8 cellular contexts compared by ENCODE assay signal in genomic region chr3:196638922-196639516, GRCh38. TPM values are rescaled to one million over a fixed set of nuclear protein-coding genes. Genes with fewer than 3 reads are reported as not detected.
DNase-seq lines count a peak whose midpoint lies in the region; ATAC-seq, FAIRE-seq and TF ChIP-seq lines count a peak whose summit lies in the region.

No MANE protein-coding gene starts in this region.

- peak overlapping the region; percentile 78 for H3K27ac ChIP-seq in K562 (ENCODE audit: extremely low read depth, low read depth, low read length)
- peak overlapping the region; percentile 86 for H3K27ac ChIP-seq in lower lobe of right lung
- H3K27ac ChIP-seq in vagina = peak overlapping the region; percentile 55

- no peak for TF ChIP-seq POLR2A in K562 (conservative IDR thresholded peaks at IDR 0.05)
- TF ChIP-seq POLR2A in vagina (IDR thresholded peaks at IDR 0.05) = no peak

- in situ Hi-C loops in K562 (cut with MboI) = no loop called here

- H3K4me1 ChIP-seq in K562 (replicated peaks in 1 of 2; ENCODE audit: control insufficient read depth in 2 of 2, insufficient read depth in 2 of 2, low read length in 2 of 2) (peaks cover 33 to 37% of the 10 kb centered on the region in 2 experiments), lower lobe of right lung (peaks cover 48% of the 10 kb centered on the region), vagina (peaks cover 16% of the 10 kb centered on the region)

- H3K36me3 ChIP-seq in K562 (ENCODE audit: control insufficient read depth, insufficient read depth, low read length) = peaks cover 14% of the 10 kb centered on the region; the same call in 2 of the 3 replicates
- H3K36me3 ChIP-seq in lower lobe of right lung = no peaks in the 10 kb centered on the region
- no peaks in the 10 kb centered on the region for H3K36me3 ChIP-seq in vagina

- CTCF ChIA-PET in K562 (lab: Yijun Ruan, JAX; ENCODE audit: low intra/inter-chr PET ratio) = no interaction called here

- 41% methylated on average over 19 of the region's 19 CpGs for WGBS in K562 (ENCODE audit: insufficient coverage, low coverage, missing lambda C conversion rate)

- H2AFZ ChIP-seq in K562 (ENCODE audit: low read depth, low read length) = peak overlapping the region; percentile 96

- peak overlapping the region; percentile 81 for H3K4me2 ChIP-seq in K562 (ENCODE audit: insufficient read depth, low read length)

- TSS peak; percentile 91 for BruUV-seq in K562 (replicated peaks; lab: Mats Ljungman, UMichigan)

- no peaks in the 10 kb centered on the region for H4K20me1 ChIP-seq in K562 (replicated peaks; ENCODE audit: control insufficient read depth, insufficient read depth, low read length)

- H3K9ac ChIP-seq in K562 (ENCODE audit: insufficient read depth in 1 of 2, low read depth in 2 of 2, low read length in 2 of 2) = peak overlapping the region; percentile 67 to 93

- POLR2A ChIA-PET in K562 (lab: Yijun Ruan, JAX) = interaction anchor here (0.6 to 1.3 kb wide), 3 partner anchors 11 to 33 kb away, joined by 3 to 6 read pairs (median 4); no protein-coding TSS in a partner anchor

- ATAC-seq in K562 (peak; percentile 57; the same call in 2 of the 3 replicates), lower lobe of right lung (peak; percentile 22 to 23)

- no peaks in the 10 kb centered on the region for H3K9me1 ChIP-seq in K562 (ENCODE audit: control insufficient read depth, insufficient read depth, low read length)

- no peak for TF ChIP-seq EP300 in K562 (IDR thresholded peaks at IDR 0.05; ENCODE audit: low read length)

- TF ChIP-seq RAD21 in K562 (CRISPR knock-in tag; conservative IDR thresholded peaks at IDR 0.05 in 1 of 2, IDR thresholded peaks at IDR 0.05 in 1 of 2) = no peak

- TF ChIP-seq CTCF in GM12864 (IDR thresholded peaks at IDR 0.05; ENCODE audit: low read depth, low read length, missing control alignments) (no peak), K562 (IDR thresholded peaks at IDR 0.05 in 2 of 3, conservative IDR thresholded peaks at IDR 0.05 in 1 of 3; ENCODE audit: insufficient read depth in 2 of 3, low read depth in 1 of 3, low read length in 3 of 3) (no peak), lower lobe of right lung (IDR thresholded peaks at IDR 0.05) (no peak), vagina (IDR thresholded peaks at IDR 0.05) (no peak)

- intact Hi-C loops in K562 (cut with micrococcal nuclease) = no loop called here
- intact Hi-C loops in lower lobe of right lung (cut with DNase I) = no loop called here
- intact Hi-C loops in vagina (cut with DNase I) = no loop called here

- peak; percentile 60 for FAIRE-seq in K562 (lab: Jason Lieb, UNC)

- no peak for DNase-seq in GM12864 (ENCODE audit: low read depth)
- peak; percentile 70 for DNase-seq in Jurkat, Clone E6-1 (ENCODE audit: low read depth, low spot score)
- peak in 1 of 4 experiments; percentile 35 for DNase-seq in K562 (ENCODE audit: extremely low read depth in 1 of 4, low spot score in 3 of 4)
- DNase-seq in lower lobe of right lung = no peak
- DNase-seq in vagina (ENCODE audit: extremely low spot score in 2 of 2) = no peak
- DNase-seq in NCI-H2107 treated with DMSO at 0.1 percent for 48 hours (lab: John Stamatoyannopoulos, UW; ENCODE audit: unreplicated experiment) = no peak
- DNase-seq in dedifferentiated amniotic fluid mesenchymal stem cell (ENCODE audit: extremely low spot score) = no peak
- DNase-seq in NCI-H1930 (lab: John Stamatoyannopoulos, UW) = no peak

- H3K9me3 ChIP-seq in K562 (replicated peaks; ENCODE audit: control insufficient read depth, insufficient read depth, low read depth, low read length) (no peaks in the 10 kb centered on the region), lower lobe of right lung (no peaks in the 10 kb centered on the region), vagina (no peaks in the 10 kb centered on the region)

- H3K4me3 ChIP-seq in GM12864 (ENCODE audit: low read depth, low read length) (peak overlapping the region; percentile 68), K562 (peak overlapping the region; percentile 60), lower lobe of right lung (peak overlapping the region; percentile 72), vagina (peak overlapping the region; percentile 47 to 51)
- peak overlapping the region; percentile 89 for H3K4me3 ChIP-seq in Jurkat, Clone E6-1 (ENCODE audit: low read length)

- H3K79me2 ChIP-seq in K562 (ENCODE audit: control insufficient read depth, insufficient read depth, low read length) = peaks cover 30% of the 10 kb centered on the region

- H3K27me3 ChIP-seq in K562 (ENCODE audit: control insufficient read depth in 2 of 2, insufficient read depth in 2 of 2, low read length in 2 of 2) = no peaks in the 10 kb centered on the region
- no peaks in the 10 kb centered on the region for H3K27me3 ChIP-seq in lower lobe of right lung (ENCODE audit: low read depth)
- H3K27me3 ChIP-seq in vagina = no peaks in the 10 kb centered on the region

TF ChIP-seq in K562, 482 proteins besides CTCF, POLR2A, EP300 and RAD21:
- TF ChIP-seq SMAD4 (CRISPR knock-in tag; conservative IDR thresholded peaks at IDR 0.05) = peak; percentile 27; the same call in 1 of the 2 replicates
- TF ChIP-seq KDM5B (IDR thresholded peaks at IDR 0.05; ENCODE audit: insufficient replicate concordance, low read depth, low read length) = peak; percentile 26
- TF ChIP-seq MTA3 (IDR thresholded peaks at IDR 0.05; ENCODE audit: borderline replicate concordance) = no peak
- TF ChIP-seq HMG20A (CRISPR knock-in tag; conservative IDR thresholded peaks at IDR 0.05) = no peak
- no peak for TF ChIP-seq SIRT6 (IDR thresholded peaks at IDR 0.05; ENCODE audit: low read depth, low read length)
- TF ChIP-seq ZNF445 (CRISPR knock-in tag; IDR thresholded peaks at IDR 0.05; ENCODE audit: low read depth) = no peak

RNA-seq across cellular contexts. Expression of gene NRROS, which starts 0.5 kb away (rescaled TPM):
- 43.7 TPM for polyA plus RNA-seq in Jurkat, Clone E6-1 (2012; ENCODE audit: insufficient read depth, insufficient read length)
- total RNA-seq in K562 (2011; cell fraction: chromatin; rRNA removed; ENCODE audit: low replicate concordance) = 7.2 and 22.0 TPM in 2 replicates
- 15.8 and 20.0 TPM in 2 replicates for total RNA-seq in K562 (2011; cell fraction: nucleolus; rRNA removed)
- 8.9 and 10.3 TPM in 2 replicates for total RNA-seq in K562 (2011; cell fraction: nucleoplasm; rRNA removed)
- total RNA-seq in K562 (2014; rRNA removed) (4.6 and 6.9 TPM in 2 replicates), K562 (2014; rRNA removed; fragmentation: Illumina TruSeq; extraction: Trizol) (1.2 and 2.1 TPM in 2 replicates), K562 (2015; rRNA removed; fragmentation: Illumina TruSeq; extraction: Trizol) (3.7 and 3.8 TPM in 2 replicates), K562 (2021) (13.0 and 13.8 TPM in 2 replicates), lower lobe of right lung (20.7 TPM), vagina (5.4 TPM)
- polyA plus RNA-seq in K562 (2011; rRNA removed) (2.2 and 7.1 TPM in 2 replicates), K562 (2014; fragmentation: Illumina TruSeq; extraction: Trizol) (5.4 and 8.9 TPM in 2 replicates), K562 (2014; fragmentation: Nextera tagmentation; extraction: Ambion mirVana) (under 1 TPM; 0.34 to 0.35 TPM), K562 (2014; rRNA removed) (4.6 and 6.4 TPM in 2 replicates)
- 2.7 and 5.0 TPM in 2 replicates for polyA plus RNA-seq in K562 (2011; cell fraction: cytosol; rRNA removed)
- polyA plus RNA-seq in K562 (2011; cell fraction: nucleus; rRNA removed) = 5.4 and 8.2 TPM in 2 replicates
- 16.4 and 25.4 TPM in 2 replicates for polyA plus RNA-seq in K562 (2012)
- polyA minus RNA-seq in K562 (2011; rRNA and poly(A)+ RNA removed) = 3.0 and 3.7 TPM in 2 replicates
- polyA minus RNA-seq in K562 (2011; cell fraction: cytosol; rRNA and poly(A)+ RNA removed) = 5.2 and 6.3 TPM in 2 replicates
- polyA minus RNA-seq in K562 (2011; cell fraction: nucleus; rRNA and poly(A)+ RNA removed) = 2.1 and 4.6 TPM in 2 replicates
